ENCODE assay signal across 19 cellular contexts in genomic region chr5:97338729-97339128, GRCh38.
"Had no signal": no experiment of that assay in that cellular context is flagged by ENCODE, and none has a peak within 500 bp of the region (broad histone marks: within the 10 kb centered on the region; RNA-seq: fewer than 3 reads in every experiment).

No MANE protein-coding gene starts in this region.

- H3K4me3 ChIP-seq: esophagus muscularis mucosa, mucosa of descending colon, thoracic aorta had no signal

- DNase-seq: activated B cell treated with CpG ODN at 0.5 μM for 24 hours; activated CD4-positive, alpha-beta T cell treated with anti-CD3 and anti-CD28 coated beads, Interleukin-2, amount 50 U/mL, for 1 hour; activated CD8-positive, alpha-beta memory T cell treated with anti-CD3 and anti-CD28 coated beads, Interleukin-2, amount 10 ng/mL, durations not matched to agents 7 days and 5 days; activated CD8-positive, alpha-beta T cell treated with anti-CD3 and anti-CD28 coated beads, Interleukin-2, amount 10 ng/mL, durations not matched to agents 7 days and 5 days; activated naive CD8-positive, alpha-beta T cell treated with anti-CD3 and anti-CD28 coated beads, Interleukin-2, amount 50 U/mL, for 24 hours; activated T-cell treated with anti-CD3 and anti-CD28 coated beads, Interleukin-2, amount 50 U/mL, for 48 hours; endodermal cell; foreskin melanocyte; glutamatergic neuron; islet precursor cell; left ventricle myocardium superior; mucosa of descending colon; retina; small intestine; stimulated activated CD4-positive, alpha-beta T cell treated with anti-CD3 and anti-CD28 coated beads, Interleukin-4, amount 100 ng/mL, for 24 hours; T-helper 2 cell; trophoblast cell had no signal
